ENCODE assay signal across 8 cellular contexts in genomic region chr14:100375963-100376735, GRCh38. TPM values are rescaled to one million over a fixed set of nuclear protein-coding genes. Genes with fewer than 3 reads are reported as not detected.
DNase-seq lines count a peak whose midpoint lies in the region; ATAC-seq, FAIRE-seq and TF ChIP-seq lines count a peak whose summit lies in the region.

Gene WDR25 (plus strand): TSS chr14:100376485.

- H3K9me3 ChIP-seq in adipocyte (ENCODE audit: control insufficient read depth, low read length) = no peaks in the 10 kb centered on the region
- H3K9me3 ChIP-seq in upper lobe of left lung = no peaks in the 10 kb centered on the region

- peak within 1 kb of the TSS; percentile 99 for H3K9ac ChIP-seq in adipocyte (ENCODE audit: low read length)

- H3K4me1 ChIP-seq in adipocyte (ENCODE audit: control insufficient read depth, insufficient read depth, low read length) = peaks cover 34% of the 10 kb centered on the region
- peaks cover 27 to 56% (median 32%) of the 10 kb centered on the region in 4 donors for H3K4me1 ChIP-seq in upper lobe of left lung

- peak in 2 of 6 experiments; percentile 13 to 16 for TF ChIP-seq CTCF in upper lobe of left lung (IDR thresholded peaks at IDR 0.05)

- WGBS in upper lobe of left lung, 2 donors = 0% methylated on average over 32 to 37 of the region's 74 CpGs

- TF ChIP-seq POLR2A in GM12892 (IDR thresholded peaks at IDR 0.05; ENCODE audit: low read depth, low read length) (peak; percentile 90), upper lobe of left lung (IDR thresholded peaks at IDR 0.05) (peak in 3 of 4 donors; percentile 56 to 90 (median 59))

- peaks cover 8% of the 10 kb centered on the region for H3K36me3 ChIP-seq in adipocyte (ENCODE audit: control insufficient read depth, insufficient read depth, low read length, severe bottlenecking)
- peaks cover 0 to 8% (median 3%) of the 10 kb centered on the region in 4 donors for H3K36me3 ChIP-seq in upper lobe of left lung

- H3K4me3 ChIP-seq in adipocyte (ENCODE audit: low read length) = peak within 1 kb of the TSS; percentile 96
- H3K4me3 ChIP-seq in upper lobe of left lung = peak within 1 kb of the TSS; percentile 64 to 91 (median 84)

- FAIRE-seq in GM12892 (lab: Jason Lieb, UNC) = peak; percentile 93

- peak; percentile 68 for DNase-seq in GM12892 (ENCODE audit: insufficient read length)
- DNase-seq in NCI-H1436 (lab: John Stamatoyannopoulos, UW) = peak; percentile 87
- DNase-seq in SW480 (ENCODE audit: low spot score) = peak; percentile 95
- peak; percentile 99 for DNase-seq in adipocyte (ENCODE audit: low read depth)
- peak; percentile 98 for DNase-seq in cardiac septum (ENCODE audit: low spot score)
- peak; percentile 83 to 98 (median 89) for DNase-seq in posterior cingulate gyrus
- peak; percentile 92 to 99 for DNase-seq in upper lobe of left lung

- H3K27ac ChIP-seq in upper lobe of left lung = peak within 1 kb of the TSS; percentile 92 to 98 (median 94)

- intact Hi-C loops in cardiac septum (cut with DNase I) (loop anchor here (2.0 to 5.0 kb wide), 4 partner anchors 71 to 394 kb away; partner anchors contain the start of gene YY1), posterior cingulate gyrus (cut with DNase I) (loop anchor here (2.0 to 5.0 kb wide), 3 partner anchors 69 to 135 kb away; partner anchors contain the start of gene SLC25A29)

- TF ChIP-seq EP300 in upper lobe of left lung (IDR thresholded peaks at IDR 0.05) = peak in 1 of 4 donors; percentile 70

- peak; percentile 82 for ATAC-seq in HG02840 (IDR thresholded peaks at IDR 0.05; ENCODE audit: low FRiP score, unreplicated experiment)
- peak; percentile 96 for ATAC-seq in upper lobe of left lung (ENCODE audit: low FRiP score in 2 of 2)

- no peaks in the 10 kb centered on the region for H3K27me3 ChIP-seq in adipocyte (replicated peaks; ENCODE audit: control insufficient read depth, insufficient read depth, low read length)
- H3K27me3 ChIP-seq in upper lobe of left lung = no peaks in the 10 kb centered on the region

RNA-seq across cellular contexts. Expression of gene WDR25, which starts in this region (rescaled TPM):
- 2.6 TPM for polyA plus RNA-seq in GM12892 (2012; ENCODE audit: missing spikeins)
- total RNA-seq in cardiac septum = 5.8 TPM
- total RNA-seq in upper lobe of left lung = 10 to 100 TPM in 4 of 6 donors, 1 to 10 TPM in 2; 5.5 to 43.0 (median 10.6) TPM

Comparison
In these comparisons a context has a peak if more than half of its experiments do, and no peak if none do; other contexts are left out.
1. Peak in every context shown above with its lines: DNase-seq, ATAC-seq, H3K4me3 ChIP-seq and H3K27ac ChIP-seq.